Comparison of ENCODE assay signal across 8 cellular contexts in genomic region chr14:22472935-22473854, GRCh38.
A peak's percentile ranks its signal among the peaks of the same experiment; 100 is the strongest.
DNase-seq lines count a peak whose midpoint lies in the region; ATAC-seq and TF ChIP-seq lines count a peak whose summit lies in the region.

No MANE protein-coding gene starts in this region.

- H3K4me3 ChIP-seq in foreskin fibroblast (ENCODE audit: low read depth in 1 of 2, low read length in 2 of 2) (no peak overlapping the region), parathyroid adenoma (ENCODE audit: low read depth, low read length) (no peak overlapping the region)

- no peak overlapping the region for H3K4me2 ChIP-seq in parathyroid adenoma (ENCODE audit: low read length)

- peak; percentile 53 for ATAC-seq in GM18858 (IDR thresholded peaks at IDR 0.05; ENCODE audit: unreplicated experiment)

- no peak overlapping the region for H3K9ac ChIP-seq in parathyroid adenoma

- H3K79me2 ChIP-seq in parathyroid adenoma, result no peaks in the 10 kb centered on the region

- H3K36me3 ChIP-seq in parathyroid adenoma (ENCODE audit: control insufficient read depth, insufficient read depth, low read length), result no peaks in the 10 kb centered on the region

- no peak overlapping the region for H3K27ac ChIP-seq in parathyroid adenoma

- H3K27me3 ChIP-seq in parathyroid adenoma (ENCODE audit: control insufficient read depth, insufficient read depth, low read length), result no peaks in the 10 kb centered on the region

- no peaks in the 10 kb centered on the region for H3K9me3 ChIP-seq in parathyroid adenoma (ENCODE audit: control insufficient read depth, low read length)

- peak; percentile 98 for TF ChIP-seq RAD21 in Ishikawa (IDR thresholded peaks at IDR 0.05; ENCODE audit: low read depth)

- TF ChIP-seq EP300 in Ishikawa (IDR thresholded peaks at IDR 0.05; ENCODE audit: borderline replicate concordance), result no peak

- H3K4me1 ChIP-seq in parathyroid adenoma, result peaks cover 3% of the 10 kb centered on the region

- H2AFZ ChIP-seq in parathyroid adenoma, result no peak overlapping the region

- TF ChIP-seq CTCF in foreskin fibroblast (IDR thresholded peaks at IDR 0.05; ENCODE audit: low read depth, low read length) (peak; percentile 27), parathyroid adenoma (IDR thresholded peaks at IDR 0.05) (peak; percentile 72)

- peak; percentile 76 for DNase-seq in Ammon's horn (ENCODE audit: low spot score)
- peak; percentile 32 for DNase-seq in SHP77 treated with DMSO at 0.1 percent for 48 hours (lab: John Stamatoyannopoulos, UW)
- DNase-seq in foreskin fibroblast, result peak; percentile 17 to 55
- no peak for DNase-seq in stimulated activated naive CD4-positive, alpha-beta T cell (lab: John Stamatoyannopoulos, UW)
- DNase-seq in NCI-H1048 (lab: John Stamatoyannopoulos, UW), result no peak

TF ChIP-seq in Ishikawa, 13 proteins besides CTCF, POLR2A, EP300 and RAD21:
- TF ChIP-seq EGR1 (IDR thresholded peaks at IDR 0.05) (no peak), ZBTB7A (IDR thresholded peaks at IDR 0.05; ENCODE audit: low read depth) (no peak), REST (IDR thresholded peaks at IDR 0.05; ENCODE audit: low read depth) (no peak), YY1 (IDR thresholded peaks at IDR 0.05; ENCODE audit: low read depth) (no peak), NFIC (IDR thresholded peaks at IDR 0.05) (no peak)

Comparison
In these comparisons a context has a peak if more than half of its experiments do, and no peak if none do; other contexts are left out.
1. DNase-seq: peak in Ammon's horn (single experiment), SHP77 treated with DMSO at 0.1 percent for 48 hours (single experiment) and foreskin fibroblast (2 of 2); none in stimulated activated naive CD4-positive, alpha-beta T cell (0 of 6) and NCI-H1048 (single experiment).